ENCODE assay signal across 1 cellular context in the genomic region with DNA sequence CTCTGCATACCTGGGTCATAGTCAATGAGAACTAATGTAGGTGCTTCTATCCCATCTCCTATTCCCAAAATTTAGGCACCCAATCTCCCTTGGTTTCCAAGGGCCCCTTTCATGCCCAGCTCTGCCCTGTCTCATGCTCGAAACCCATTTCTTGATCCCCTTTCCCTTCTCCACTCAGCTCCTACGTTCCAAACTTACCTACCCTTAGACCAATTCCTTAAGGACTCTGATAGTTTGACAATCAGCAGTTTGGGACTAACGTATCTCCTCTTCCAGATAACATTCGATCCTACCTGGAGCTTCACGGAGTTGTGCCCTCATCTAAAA.
TF ChIP-seq lines count a peak whose summit lies in the region.

No MANE protein-coding gene starts in this region.

TF ChIP-seq in HCT116, 20 proteins besides CTCF, POLR2A, EP300 and RAD21 (continued from another document):
- TF ChIP-seq CBX3 (IDR thresholded peaks at IDR 0.05; ENCODE audit: low read depth) (no peak), YY1 (IDR thresholded peaks at IDR 0.05; ENCODE audit: extremely low read depth, insufficient replicate concordance, low read depth, low read length) (no peak), ATF3 (IDR thresholded peaks at IDR 0.05) (no peak)
